18 cellular contexts compared by ENCODE assay signal in the genomic region with DNA sequence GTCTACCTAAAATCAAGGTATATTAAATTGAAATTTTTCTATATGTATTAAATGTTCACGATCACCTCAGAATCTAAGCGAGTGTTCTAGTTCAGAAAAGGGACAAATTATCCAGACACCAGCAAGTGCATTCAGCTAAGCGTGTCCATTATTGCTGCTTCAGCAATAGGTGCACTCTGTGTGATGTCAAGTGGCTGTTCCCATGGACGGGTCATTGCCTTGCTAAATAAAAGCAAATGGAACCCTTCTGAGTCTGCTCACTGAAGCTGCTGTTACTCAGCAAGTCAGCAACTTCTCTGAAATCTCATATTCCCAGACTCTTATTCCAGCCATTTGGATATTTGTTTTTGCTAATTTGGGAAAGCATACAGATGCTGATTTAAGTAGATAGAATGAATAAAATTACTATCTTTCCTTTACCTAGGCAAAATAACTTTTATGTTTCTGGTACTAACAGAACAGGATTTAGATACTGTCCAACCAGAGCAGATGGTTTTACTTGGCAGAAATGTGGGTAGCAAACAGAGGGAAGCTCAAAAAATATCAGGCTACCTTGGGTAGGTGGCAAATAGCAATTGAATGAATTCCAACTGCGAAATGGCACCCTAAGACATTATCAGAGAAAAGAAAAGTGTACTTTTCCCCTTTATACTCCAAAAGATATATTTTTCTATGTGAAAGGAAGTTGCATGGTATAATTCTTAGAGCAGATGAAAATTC.
DNase-seq lines count a peak whose midpoint lies in the region; TF ChIP-seq lines count a peak whose summit lies in the region.
"Had no signal": no experiment of that assay in that cellular context is flagged by ENCODE, and none has a peak within 500 bp of the region (broad histone marks: within the 10 kb centered on the region; RNA-seq: fewer than 3 reads in every experiment).

No MANE protein-coding gene starts in this region.

- H3K36me3 Mint-ChIP-seq in type B pancreatic cell = no peaks in the 10 kb centered on the region
- H3K36me3 Mint-ChIP-seq: CD8-positive, alpha-beta memory T cell had no signal

- H3K4me1 ChIP-seq in thyroid gland = peaks cover 0 to 5% of the 10 kb centered on the region in 2 donors

- no peak overlapping the region for H3K4me3 ChIP-seq in thyroid gland (replicated peaks in 1 of 3)
- H3K4me3 ChIP-seq: SK-N-MC had no signal

- H3K9me3 Mint-ChIP-seq in type B pancreatic cell = no peaks in the 10 kb centered on the region
- H3K9me3 Mint-ChIP-seq: T-helper 1 cell treated with Interleukin-12 subunit alpha and Interleukin-12 subunit beta and Interleukin-4 antibody, amounts not matched to agents 30 μg/mL and 1 μg/mL, for 36 hours had no signal

- H3K4me3 Mint-ChIP-seq in type B pancreatic cell = no peak overlapping the region
- H3K4me3 Mint-ChIP-seq: B cell; CD8-positive, alpha-beta memory T cell; T-helper 1 cell treated with Interleukin-12 subunit alpha and Interleukin-12 subunit beta and Interleukin-4 antibody, amounts not matched to agents 30 μg/mL and 1 μg/mL, for 36 hours had no signal

- TF ChIP-seq CTCF in thyroid gland (IDR thresholded peaks at IDR 0.05) (no peak), type B pancreatic cell (conservative IDR thresholded peaks at IDR 0.05) (no peak)

- no peaks in the 10 kb centered on the region for H3K27me3 ChIP-seq in thyroid gland

- peaks cover 24% of the 10 kb centered on the region for H3K4me1 Mint-ChIP-seq in type B pancreatic cell (ENCODE audit: unreplicated experiment)
- H3K4me1 Mint-ChIP-seq: B cell; CD8-positive, alpha-beta memory T cell had no signal

- intact Hi-C loops in thyroid gland (cut with DNase I) = no loop called here

- H3K27me3 Mint-ChIP-seq in type B pancreatic cell = no peaks in the 10 kb centered on the region
- H3K27me3 Mint-ChIP-seq: B cell had no signal

- no peak for TF ChIP-seq POLR2A in thyroid gland (IDR thresholded peaks at IDR 0.05)

- DNase-seq in NCI-H510A (lab: John Stamatoyannopoulos, UW) = peak; percentile 1
- no peak for DNase-seq in NCI-H510A treated with DMSO at 0.1 percent for 48 hours (lab: John Stamatoyannopoulos, UW)
- peak; percentile 59 for DNase-seq in NCI-H69 (lab: John Stamatoyannopoulos, UW)
- peak; percentile 63 for DNase-seq in cerebellum (ENCODE audit: low spot score)
- peak; percentile 59 to 60 for DNase-seq in thyroid gland
- no peak for DNase-seq in activated CD4-positive, CD25-positive, alpha-beta regulatory T cell (lab: John Stamatoyannopoulos, UW)
- no peak for DNase-seq in type B pancreatic cell (ENCODE audit: extremely low spot score, unreplicated experiment)
- DNase-seq: CD8-positive, alpha-beta memory T cell; DMS153; Kasumi-1; NCI-H1694 treated with DMSO at 0.1 percent for 48 hours; NCI-H2107; SIG-M5; SW 1271 had no signal

- WGBS in thyroid gland, 2 donors = 64 to 70% methylated on average over 5 of the region's 5 CpGs

- H3K36me3 ChIP-seq in thyroid gland = no peaks in the 10 kb centered on the region

- no peak overlapping the region for H3K27ac ChIP-seq in thyroid gland
- H3K27ac ChIP-seq: C4-2B, SK-N-MC had no signal

- H3K27ac Mint-ChIP-seq in type B pancreatic cell = no peak overlapping the region
- H3K27ac Mint-ChIP-seq: B cell; CD8-positive, alpha-beta memory T cell; T-helper 1 cell treated with Interleukin-12 subunit alpha and Interleukin-12 subunit beta and Interleukin-4 antibody, amounts not matched to agents 30 μg/mL and 1 μg/mL, for 36 hours had no signal

- no peaks in the 10 kb centered on the region for H3K9me3 ChIP-seq in thyroid gland

Comparison
In these comparisons a context has a peak if more than half of its experiments do, and no peak if none do; other contexts are left out.
1. DNase-seq: peak in NCI-H510A (single experiment), NCI-H69 (single experiment), cerebellum (single experiment) and thyroid gland (2 of 2); none in NCI-H510A treated with DMSO at 0.1 percent for 48 hours (single experiment), activated CD4-positive, CD25-positive, alpha-beta regulatory T cell (0 of 4) and type B pancreatic cell (single experiment).